5 cellular contexts compared by ENCODE assay signal in the genomic region with DNA sequence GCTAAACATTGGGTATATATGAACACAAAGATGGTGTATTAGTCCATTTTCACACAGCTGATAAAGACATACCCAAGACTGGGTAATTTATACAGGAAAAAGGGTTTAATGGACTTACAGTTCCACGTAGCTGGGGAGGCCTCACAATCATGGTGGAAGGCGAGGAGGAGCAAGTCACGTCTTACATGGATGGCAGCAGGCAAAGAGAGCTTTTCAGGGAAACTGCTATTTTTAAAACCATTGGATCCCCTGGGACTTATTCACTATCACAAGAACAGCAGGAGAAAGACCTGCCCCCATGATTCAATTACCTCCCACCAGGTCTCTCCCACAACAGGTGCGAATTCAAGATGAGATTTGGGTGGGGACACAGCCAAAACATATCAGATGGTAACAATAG. TPM values are rescaled to one million over a fixed set of nuclear protein-coding genes. Genes with fewer than 3 reads are reported as not detected.
"Had no signal": no experiment of that assay in that cellular context is flagged by ENCODE, and none has a peak within 500 bp of the region (broad histone marks: within the 10 kb centered on the region; RNA-seq: fewer than 3 reads in every experiment).

No MANE protein-coding gene starts in this region.

RNA-seq across cellular contexts. Expression of a gene that starts 31.0 kb away (rescaled TPM):
- total RNA-seq: naive thymus-derived CD8-positive, alpha-beta T cell; natural killer cell; occipital lobe; pulmonary artery endothelial cell; smooth muscle cell had no signal
- polyA plus RNA-seq: naive thymus-derived CD8-positive, alpha-beta T cell; smooth muscle cell had no signal
